ENCODE assay signal across 30 cellular contexts in the genomic region with DNA sequence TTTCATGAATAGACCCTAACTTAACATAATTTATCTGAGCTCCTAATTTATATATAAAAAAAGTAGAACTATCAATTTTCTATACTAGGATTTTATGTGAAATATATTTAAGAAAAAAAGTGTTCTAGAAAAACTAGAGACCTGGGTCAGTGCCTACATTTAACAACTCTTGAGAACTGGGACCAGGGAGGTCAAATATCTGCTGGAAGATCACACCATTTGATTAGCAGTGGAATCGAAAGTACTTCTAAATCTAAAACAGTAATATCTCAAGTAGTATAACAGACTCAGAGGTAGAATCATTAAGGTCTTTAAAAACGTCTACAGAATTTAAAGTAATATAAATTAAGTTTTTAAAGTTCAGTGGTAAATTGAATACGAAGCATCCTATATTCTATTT. TPM values are rescaled to one million over a fixed set of nuclear protein-coding genes. Genes with fewer than 3 reads are reported as not detected.
DNase-seq lines count a peak whose midpoint lies in the region; ATAC-seq, FAIRE-seq and TF ChIP-seq lines count a peak whose summit lies in the region.
"Had no signal": no experiment of that assay in that cellular context is flagged by ENCODE, and none has a peak within 500 bp of the region (broad histone marks: within the 10 kb centered on the region; RNA-seq: fewer than 3 reads in every experiment).

No MANE protein-coding gene starts in this region.

- CTCF ChIA-PET in activated CD8-positive, alpha-beta T cell treated with anti-CD3 and anti-CD28 coated beads for 36 hours (lab: Charles Lee) = interaction anchor here (1.2 to 1.5 kb wide), 2 partner anchors 11 to 32 kb away, joined by 3 to 5 read pairs; no protein-coding TSS in a partner anchor
- CTCF ChIA-PET in activated CD8-positive, alpha-beta T cell treated with anti-CD3 and anti-CD28 coated beads, Interleukin-2, amount 10 ng/mL, durations not matched to agents 7 days and 5 days (lab: Charles Lee) = interaction anchor here (0.8 to 1.4 kb wide), 2 partner anchors 19 to 28 kb away, joined by 3 to 6 read pairs; no protein-coding TSS in a partner anchor
- CTCF ChIA-PET in mammary epithelial cell (lab: Charles Lee; ENCODE audit: low non-redundant PET) = interaction anchor here (0.5 kb wide), 1 partner anchor 21 kb away, joined by 3 read pairs; no protein-coding TSS in a partner anchor

- no peak overlapping the region for H3K4me2 ChIP-seq in mammary epithelial cell (ENCODE audit: insufficient read depth, low read depth, low read length)

- H3K9me3 ChIP-seq in T-helper 17 cell (ENCODE audit: control insufficient read depth, low read length, poor library complexity, severe bottlenecking) = no peaks in the 10 kb centered on the region
- no peaks in the 10 kb centered on the region for H3K9me3 ChIP-seq in subcutaneous abdominal adipose tissue (ENCODE audit: control insufficient read depth in 5 of 5, low read length in 5 of 5)
- H3K9me3 ChIP-seq in mammary epithelial cell (replicated peaks; ENCODE audit: insufficient read depth, low read length) = no peaks in the 10 kb centered on the region
- H3K9me3 ChIP-seq: MG63, neutrophil, testis had no signal

- H3K4me3 Mint-ChIP-seq in activated CD8-positive, alpha-beta T cell treated with anti-CD3 and anti-CD28 coated beads for 36 hours = no peak overlapping the region
- no peak overlapping the region for H3K4me3 Mint-ChIP-seq in activated CD8-positive, alpha-beta T cell treated with anti-CD3 and anti-CD28 coated beads, Interleukin-2, amount 10 ng/mL, durations not matched to agents 7 days and 5 days
- no peak overlapping the region for H3K4me3 Mint-ChIP-seq in T-helper 17 cell

- POLR2A ChIA-PET in activated CD8-positive, alpha-beta T cell treated with anti-CD3 and anti-CD28 coated beads for 36 hours (lab: Charles Lee) = interaction anchor here (0.6 kb wide), 1 partner anchor 28 kb away, joined by 3 read pairs; no protein-coding TSS in a partner anchor
- POLR2A ChIA-PET in activated CD8-positive, alpha-beta T cell treated with anti-CD3 and anti-CD28 coated beads, Interleukin-2, amount 10 ng/mL, durations not matched to agents 7 days and 5 days (lab: Charles Lee) = no interaction called here

- no peak overlapping the region for H3K4me3 ChIP-seq in subcutaneous abdominal adipose tissue (ENCODE audit: low read depth in 1 of 5, low read length in 5 of 5)
- no peak overlapping the region for H3K4me3 ChIP-seq in mammary epithelial cell (replicated peaks in 1 of 3; ENCODE audit: insufficient read depth in 1 of 3, low read depth in 2 of 3, low read length in 3 of 3)
- H3K4me3 ChIP-seq: MG63, testis had no signal

- no peaks in the 10 kb centered on the region for H4K20me1 ChIP-seq in mammary epithelial cell (ENCODE audit: insufficient read depth, low read length)

- intact Hi-C loops in activated CD8-positive, alpha-beta T cell treated with anti-CD3 and anti-CD28 coated beads for 36 hours (cut with micrococcal nuclease) = no loop called here
- intact Hi-C loops in mammary epithelial cell (cut with micrococcal nuclease) = no loop called here

- in situ Hi-C loops in mammary epithelial cell (cut with MboI; ENCODE audit: low sequenced_read_pairs in 2 of 2) = no loop called here

- no peaks in the 10 kb centered on the region for H3K9me3 Mint-ChIP-seq in activated CD8-positive, alpha-beta T cell treated with anti-CD3 and anti-CD28 coated beads for 36 hours
- H3K9me3 Mint-ChIP-seq in activated CD8-positive, alpha-beta T cell treated with anti-CD3 and anti-CD28 coated beads, Interleukin-2, amount 10 ng/mL, durations not matched to agents 7 days and 5 days (ENCODE audit: insufficient read depth) = no peaks in the 10 kb centered on the region

- H3K4me1 ChIP-seq in subcutaneous abdominal adipose tissue (ENCODE audit: control insufficient read depth in 5 of 5, insufficient read depth in 5 of 5, low read length in 5 of 5) = peaks cover 0 to 35% (median 27%) of the 10 kb centered on the region in 5 donors
- peaks cover 6% of the 10 kb centered on the region for H3K4me1 ChIP-seq in mammary epithelial cell (ENCODE audit: insufficient read depth, low read length)
- H3K4me1 ChIP-seq: testis had no signal

- peaks cover 0 to 8% (median 3%) of the 10 kb centered on the region in 5 donors for H3K36me3 ChIP-seq in subcutaneous abdominal adipose tissue (ENCODE audit: control insufficient read depth in 5 of 5, insufficient read depth in 5 of 5, low read length in 5 of 5)
- H3K36me3 ChIP-seq in mammary epithelial cell (ENCODE audit: insufficient read depth, low read length) = peaks cover 5% of the 10 kb centered on the region

- ATAC-seq in activated CD8-positive, alpha-beta T cell treated with anti-CD3 and anti-CD28 coated beads for 36 hours = no peak
- no peak for ATAC-seq in activated CD8-positive, alpha-beta T cell treated with anti-CD3 and anti-CD28 coated beads, Interleukin-2, amount 10 ng/mL, durations not matched to agents 7 days and 5 days
- ATAC-seq in T-helper 17 cell (no peak), HG03439 (IDR thresholded peaks at IDR 0.05; ENCODE audit: unreplicated experiment) (no peak)
- ATAC-seq: left cardiac atrium, SK-N-SH treated with all-trans-retinoic acid at 6 μM for 48 hours had no signal

- no peak overlapping the region for H2AFZ ChIP-seq in mammary epithelial cell (ENCODE audit: low read depth, low read length)

- H3K27ac Mint-ChIP-seq in activated CD8-positive, alpha-beta T cell treated with anti-CD3 and anti-CD28 coated beads for 36 hours = peak overlapping the region; percentile 52
- no peak overlapping the region for H3K27ac Mint-ChIP-seq in activated CD8-positive, alpha-beta T cell treated with anti-CD3 and anti-CD28 coated beads, Interleukin-2, amount 10 ng/mL, durations not matched to agents 7 days and 5 days
- H3K27ac Mint-ChIP-seq in T-helper 17 cell = peak overlapping the region; percentile 79

- H3K27me3 ChIP-seq in subcutaneous abdominal adipose tissue (ENCODE audit: control insufficient read depth in 5 of 5, insufficient read depth in 4 of 5, low read length in 5 of 5) (no peaks in the 10 kb centered on the region), mammary epithelial cell (ENCODE audit: insufficient read depth, low read length) (no peaks in the 10 kb centered on the region)
- H3K27me3 ChIP-seq: MG63, neutrophil, testis had no signal

- no peak for TF ChIP-seq CTCF in activated CD8-positive, alpha-beta T cell treated with anti-CD3 and anti-CD28 coated beads for 36 hours (IDR thresholded peaks at IDR 0.05)
- no peak for TF ChIP-seq CTCF in mammary epithelial cell (conservative IDR thresholded peaks at IDR 0.05 in 1 of 2, IDR thresholded peaks at IDR 0.05 in 1 of 2; ENCODE audit: extremely low read depth in 1 of 2, insufficient read depth in 1 of 2, low read depth in 1 of 2, low read length in 2 of 2)

- dilution Hi-C loops in mammary epithelial cell (cut with HindIII; ENCODE audit: low sequenced_read_pairs) = no loop called here

- peaks cover 81% of the 10 kb centered on the region for H3K4me1 Mint-ChIP-seq in activated CD8-positive, alpha-beta T cell treated with anti-CD3 and anti-CD28 coated beads for 36 hours (ENCODE audit: low read depth)
- H3K4me1 Mint-ChIP-seq in activated CD8-positive, alpha-beta T cell treated with anti-CD3 and anti-CD28 coated beads, Interleukin-2, amount 10 ng/mL, durations not matched to agents 7 days and 5 days (ENCODE audit: low read depth) = peaks cover 34% of the 10 kb centered on the region
- peaks cover 58% of the 10 kb centered on the region for H3K4me1 Mint-ChIP-seq in T-helper 17 cell

- peaks cover 46% of the 10 kb centered on the region for H3K36me3 Mint-ChIP-seq in activated CD8-positive, alpha-beta T cell treated with anti-CD3 and anti-CD28 coated beads for 36 hours (ENCODE audit: low read depth)
- peaks cover 38% of the 10 kb centered on the region for H3K36me3 Mint-ChIP-seq in activated CD8-positive, alpha-beta T cell treated with anti-CD3 and anti-CD28 coated beads, Interleukin-2, amount 10 ng/mL, durations not matched to agents 7 days and 5 days (ENCODE audit: low read depth)
- H3K36me3 Mint-ChIP-seq in T-helper 17 cell (ENCODE audit: low read depth) = peaks cover 4% of the 10 kb centered on the region

- no peaks in the 10 kb centered on the region for H3K27me3 Mint-ChIP-seq in activated CD8-positive, alpha-beta T cell treated with anti-CD3 and anti-CD28 coated beads for 36 hours
- no peaks in the 10 kb centered on the region for H3K27me3 Mint-ChIP-seq in activated CD8-positive, alpha-beta T cell treated with anti-CD3 and anti-CD28 coated beads, Interleukin-2, amount 10 ng/mL, durations not matched to agents 7 days and 5 days (ENCODE audit: low read depth)
- H3K27me3 Mint-ChIP-seq in T-helper 17 cell = no peaks in the 10 kb centered on the region
- H3K27me3 Mint-ChIP-seq: naive B cell had no signal

- DNase-seq in activated CD8-positive, alpha-beta T cell treated with anti-CD3 and anti-CD28 coated beads for 36 hours = no peak
- no peak for DNase-seq in activated CD8-positive, alpha-beta T cell treated with anti-CD3 and anti-CD28 coated beads, Interleukin-2, amount 10 ng/mL, durations not matched to agents 7 days and 5 days
- DNase-seq in T-helper 17 cell (no peak), frontal cortex (ENCODE audit: low spot score in 2 of 2) (no peak), NCI-H1436 (lab: John Stamatoyannopoulos, UW) (no peak), mammary epithelial cell (no peak)
- DNase-seq: activated CD4-positive, alpha-beta T cell treated with anti-CD3 and anti-CD28 coated beads for 4 hours; activated naive CD4-positive, alpha-beta T cell treated with Interleukin-2 at 50 U/mL for 16 hours; activated T-cell treated with anti-CD3 and anti-CD28 coated beads, Interleukin-2, amount 50 U/mL, for 48 hours; AML-193; amniotic stem cell; DMS153; effector CD8-positive, alpha-beta T cell; foreskin fibroblast; left cardiac atrium; MG63; naive B cell; NCI-H1417; NCI-H2081 treated with DMSO at 0.1 percent for 48 hours; NCI-H345; NCI-H748 treated with DMSO at 0.1 percent for 48 hours; stimulated activated naive CD4-positive, alpha-beta T cell treated with Interleukin-2 at 50 U/mL for 16 hours; testis had no signal

- H3K9ac ChIP-seq in subcutaneous abdominal adipose tissue (ENCODE audit: low read length in 5 of 5) (no peak overlapping the region), mammary epithelial cell (ENCODE audit: insufficient read depth, low read length) (no peak overlapping the region)

- WGBS in mammary epithelial cell (ENCODE audit: low coverage, missing lambda C conversion rate) = 61% methylated on average over 3 of the region's 3 CpGs

- FAIRE-seq in frontal cortex (lab: Jason Lieb, UNC) = peak; percentile 10
- FAIRE-seq: H1, urothelium cell line had no signal

- H3K27ac ChIP-seq in subcutaneous abdominal adipose tissue (ENCODE audit: low read depth, low read length) (peak overlapping the region; percentile 65), mammary epithelial cell (ENCODE audit: insufficient read depth, low read depth, low read length) (no peak overlapping the region)
- H3K27ac ChIP-seq: 22Rv1, neutrophil, testis had no signal

- peaks cover 96% of the 10 kb centered on the region for H3K79me2 ChIP-seq in mammary epithelial cell (ENCODE audit: insufficient read depth, low read length)

- BruUV-seq in mammary epithelial cell (replicated peaks; lab: Mats Ljungman, UMichigan) = no TSS peak

RNA-seq across cellular contexts. Expression of a gene that starts 34.6 kb away (rescaled TPM):
- total RNA-seq in activated CD8-positive, alpha-beta T cell treated with anti-CD3 and anti-CD28 coated beads for 36 hours = 10 to 100 TPM; 72.7 to 73.7 TPM
- 10 to 100 TPM; 67.6 to 71.8 TPM for total RNA-seq in activated CD8-positive, alpha-beta T cell treated with anti-CD3 and anti-CD28 coated beads, Interleukin-2, amount 10 ng/mL, durations not matched to agents 7 days and 5 days
- total RNA-seq in T-helper 17 cell (10 to 100 TPM; 60.3 to 83.9 TPM), frontal cortex (59.9 TPM), mammary epithelial cell (10 to 100 TPM; 26.5 to 59.3 TPM)
- polyA plus RNA-seq in mammary epithelial cell = 16.6 TPM
- polyA minus RNA-seq in mammary epithelial cell = 36.7 TPM
